Comparison of ENCODE assay signal across 8 cellular contexts in the genomic region with DNA sequence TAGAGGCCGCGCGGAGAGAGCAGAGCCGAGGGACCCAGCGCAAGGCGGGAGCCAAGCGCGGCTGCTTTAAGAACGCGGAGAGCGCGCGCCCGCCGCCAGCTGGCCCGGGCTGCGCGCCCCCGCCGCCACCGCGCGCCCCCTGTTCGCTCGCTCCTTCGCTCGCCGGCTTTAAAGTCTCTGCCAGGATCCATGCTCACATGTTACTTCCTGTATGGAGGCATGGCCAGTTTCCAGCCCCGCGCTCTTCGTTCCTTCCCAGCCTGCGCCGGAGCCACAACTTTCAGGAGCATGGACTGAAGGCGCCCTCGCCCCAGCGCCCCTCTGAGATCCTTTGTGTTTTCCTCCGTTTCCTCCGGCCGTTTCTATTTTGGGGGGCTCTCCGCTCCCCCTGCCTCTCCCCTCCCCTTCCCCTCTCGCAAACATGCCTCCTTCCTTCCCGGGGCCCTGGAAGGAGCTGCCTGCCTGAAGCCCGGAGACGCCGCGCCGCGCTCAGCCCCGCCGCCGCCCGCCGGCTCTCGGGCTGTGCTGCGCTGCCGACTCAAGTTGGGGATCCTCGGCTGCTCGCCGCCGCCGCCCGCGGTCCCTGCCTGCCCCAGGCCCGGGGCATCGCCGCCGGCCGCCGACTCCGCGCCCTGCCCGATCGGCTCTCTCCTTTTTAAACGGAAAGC. TPM values are rescaled to one million over a fixed set of nuclear protein-coding genes. Genes with fewer than 3 reads are reported as not detected.
A peak's percentile ranks its signal among the peaks of the same experiment; 100 is the strongest.
DNase-seq lines count a peak whose midpoint lies in the region; ATAC-seq and TF ChIP-seq lines count a peak whose summit lies in the region.

A gene (plus strand): TSS at position 198 of the 668 bp plus-strand sequence. CDS start 717 bp downstream, outside the sequence.

- H3K4me1 Mint-ChIP-seq in activated T-helper 2 cell treated with anti-CD3 and anti-CD28 coated beads, Interferon-gamma antibody, Interleukin-2, Interleukin-4, amounts not matched to agents 10 μg/mL and 5 μg/mL and 100 μg/mL, durations not matched to agents 14 hours and 24 hours and 36 hours (ENCODE audit: low read depth), result peaks cover 6% of the 10 kb centered on the region
- H3K4me1 Mint-ChIP-seq in neural progenitor cell, result peaks cover 12% of the 10 kb centered on the region

- H3K27me3 ChIP-seq in neural progenitor cell, result no peaks in the 10 kb centered on the region

- no peaks in the 10 kb centered on the region for H3K36me3 Mint-ChIP-seq in activated T-helper 2 cell treated with anti-CD3 and anti-CD28 coated beads, Interferon-gamma antibody, Interleukin-2, Interleukin-4, amounts not matched to agents 10 μg/mL and 5 μg/mL and 100 μg/mL, durations not matched to agents 14 hours and 24 hours and 36 hours (ENCODE audit: low read depth)
- no peaks in the 10 kb centered on the region for H3K36me3 Mint-ChIP-seq in neural progenitor cell

- H3K27ac ChIP-seq in neural progenitor cell, result peak within 1 kb of the TSS; percentile 99

- peak within 1 kb of the TSS; percentile 90 for H3K4me3 Mint-ChIP-seq in activated T-helper 2 cell treated with anti-CD3 and anti-CD28 coated beads, Interferon-gamma antibody, Interleukin-2, Interleukin-4, amounts not matched to agents 10 μg/mL and 5 μg/mL and 100 μg/mL, durations not matched to agents 14 hours and 24 hours and 36 hours (ENCODE audit: low read depth)
- peak within 1 kb of the TSS; percentile 99 for H3K4me3 Mint-ChIP-seq in neural progenitor cell

- no peaks in the 10 kb centered on the region for H3K9me3 ChIP-seq in neural progenitor cell (ENCODE audit: low read depth)

- peaks cover 28% of the 10 kb centered on the region for H3F3A ChIP-seq in neural progenitor cell (ENCODE audit: low read depth)

- H3K27me3 Mint-ChIP-seq in activated T-helper 2 cell treated with anti-CD3 and anti-CD28 coated beads, Interferon-gamma antibody, Interleukin-2, Interleukin-4, amounts not matched to agents 10 μg/mL and 5 μg/mL and 100 μg/mL, durations not matched to agents 14 hours and 24 hours and 36 hours (ENCODE audit: low read depth), result peaks cover 59% of the 10 kb centered on the region
- H3K27me3 Mint-ChIP-seq in neural progenitor cell (ENCODE audit: insufficient read depth, low read depth), result peaks cover 15% of the 10 kb centered on the region

- H3K27ac Mint-ChIP-seq in activated T-helper 2 cell treated with anti-CD3 and anti-CD28 coated beads, Interferon-gamma antibody, Interleukin-2, Interleukin-4, amounts not matched to agents 10 μg/mL and 5 μg/mL and 100 μg/mL, durations not matched to agents 14 hours and 24 hours and 36 hours, result peak within 1 kb of the TSS; percentile 29
- peak within 1 kb of the TSS; percentile 91 for H3K27ac Mint-ChIP-seq in neural progenitor cell

- peaks cover 14% of the 10 kb centered on the region for H3K4me1 ChIP-seq in neural progenitor cell

- CTCF ChIA-PET in GM10248 (lab: Yijun Ruan, JAX), result no interaction called here

- intact Hi-C loops in activated T-helper 2 cell treated with anti-CD3 and anti-CD28 coated beads, Interferon-gamma antibody, Interleukin-2, Interleukin-4, amounts not matched to agents 10 μg/mL and 5 μg/mL and 100 μg/mL, durations not matched to agents 14 hours and 24 hours and 36 hours (cut with micrococcal nuclease), result loop anchor here (2.0 to 10.0 kb wide), 4 partner anchors 41 to 813 kb away; a partner anchor contains a TSS

- H3K36me3 ChIP-seq in neural progenitor cell, result no peaks in the 10 kb centered on the region

- no peak for TF ChIP-seq CTCF in GM10248 (IDR thresholded peaks at IDR 0.05; ENCODE audit: control extremely low read depth, extremely low read depth, low read depth, missing control alignments)
- no peak for TF ChIP-seq CTCF in neural progenitor cell (IDR thresholded peaks at IDR 0.05)

- H3K4me3 ChIP-seq in neural progenitor cell, result peak within 1 kb of the TSS; percentile 99

- peak within 1 kb of the TSS; percentile 86 for H2AFZ ChIP-seq in neural progenitor cell (replicated peaks)

- H3K9ac ChIP-seq in neural progenitor cell, result peak within 1 kb of the TSS; percentile 83

- H4K20me1 ChIP-seq in neural progenitor cell (ENCODE audit: low read depth), result peaks cover 37% of the 10 kb centered on the region

- DNase-seq in 8988T, result peak; percentile 88
- peak; percentile 51 for DNase-seq in GM10248 (ENCODE audit: extremely low spot score)
- peak; percentile 85 for DNase-seq in NCI-H226
- DNase-seq in activated T-helper 2 cell treated with anti-CD3 and anti-CD28 coated beads, Interferon-gamma antibody, Interleukin-2, Interleukin-4, amounts not matched to agents 10 μg/mL and 5 μg/mL and 100 μg/mL, durations not matched to agents 14 hours and 24 hours and 36 hours (ENCODE audit: low spot score), result peak; percentile 41
- DNase-seq in glomerular endothelial cell (ENCODE audit: extremely low read depth, low read depth, low spot score), result peak; percentile 51
- DNase-seq in neural progenitor cell (ENCODE audit: low spot score), result peak; percentile 96
- DNase-seq in NK-92 treated with Interleukin-12 subunit alpha and Interleukin-12 subunit beta, amount 100 ng/mL, for 24 hours (lab: John Stamatoyannopoulos, UW), result no peak

- peak; percentile 56 for ATAC-seq in HG02884 (IDR thresholded peaks at IDR 0.05; ENCODE audit: unreplicated experiment)

- POLR2A ChIA-PET in GM10248 (lab: Yijun Ruan, JAX), result no interaction called here

- H3K4me2 ChIP-seq in neural progenitor cell, result peak within 1 kb of the TSS; percentile 88

- peaks cover 51% of the 10 kb centered on the region for H3K79me2 ChIP-seq in neural progenitor cell (ENCODE audit: low read depth)

- H3K9me3 Mint-ChIP-seq in activated T-helper 2 cell treated with anti-CD3 and anti-CD28 coated beads, Interferon-gamma antibody, Interleukin-2, Interleukin-4, amounts not matched to agents 10 μg/mL and 5 μg/mL and 100 μg/mL, durations not matched to agents 14 hours and 24 hours and 36 hours, result no peaks in the 10 kb centered on the region
- peaks cover 7% of the 10 kb centered on the region for H3K9me3 Mint-ChIP-seq in neural progenitor cell

RNA-seq across cellular contexts. Expression of the gene that starts here (rescaled TPM):
- total RNA-seq in activated T-helper 2 cell treated with anti-CD3 and anti-CD28 coated beads, Interferon-gamma antibody, Interleukin-2, Interleukin-4, amounts not matched to agents 10 μg/mL and 5 μg/mL and 100 μg/mL, durations not matched to agents 14 hours and 24 hours and 36 hours, result 5.1 and 5.3 TPM in 2 replicates
- total RNA-seq in glomerular endothelial cell (25.0 and 30.5 TPM in 2 replicates), neural progenitor cell (ENCODE audit: low replicate concordance) (65.1 and 65.3 TPM in 2 replicates)
